1 cellular context compared by ENCODE assay signal in genomic region chr1:31723828-31724359, GRCh38.
A peak's percentile ranks its signal among the peaks of the same experiment; 100 is the strongest.
TF ChIP-seq lines count a peak whose summit lies in the region.

No MANE protein-coding gene starts in this region.

TF ChIP-seq in HepG2, 621 proteins besides CTCF, POLR2A, EP300 and RAD21 (continued from another document):
- no peak for TF ChIP-seq ZFP91 (CRISPR knock-in tag; IDR thresholded peaks at IDR 0.05; ENCODE audit: borderline replicate concordance)
- TF ChIP-seq SMYD3 (CRISPR knock-in tag; IDR thresholded peaks at IDR 0.05): 0 out of 2 replicates have a peak, but pooled peaks have one; percentile 26
- no peak for TF ChIP-seq CREBL2 (CRISPR knock-in tag; IDR thresholded peaks at IDR 0.05; ENCODE audit: borderline replicate concordance)
- no peak for TF ChIP-seq NR2F6 (IDR thresholded peaks at IDR 0.05)
- TF ChIP-seq NR2F6 (CRISPR knock-in tag; IDR thresholded peaks at IDR 0.05): peak; percentile 36; the same call in 1 of the 2 replicates
- 0 out of 2 replicates have a peak, but pooled peaks have one; percentile 56 for TF ChIP-seq KMT2B (CRISPR knock-in tag; IDR thresholded peaks at IDR 0.05)
- no peak for TF ChIP-seq POLR2AphosphoS5 (IDR thresholded peaks at IDR 0.05; ENCODE audit: low read depth, low read length)
- no peak for TF ChIP-seq ZBTB8A (CRISPR knock-in tag; IDR thresholded peaks at IDR 0.05; ENCODE audit: borderline replicate concordance, low read depth)
- no peak for TF ChIP-seq MAFG (CRISPR knock-in tag; IDR thresholded peaks at IDR 0.05)
- 0 out of 2 replicates have a peak, but pooled peaks have one; percentile 64 for TF ChIP-seq TGIF2 (CRISPR knock-in tag; IDR thresholded peaks at IDR 0.05)
- TF ChIP-seq HNF1B (CRISPR knock-in tag; IDR thresholded peaks at IDR 0.05): no peak
- peak; percentile 62; the same call in 1 of the 2 replicates for TF ChIP-seq HOXD1 (CRISPR knock-in tag; IDR thresholded peaks at IDR 0.05)
- peak; percentile 69; the same call in 1 of the 2 replicates for TF ChIP-seq ZNF335 (CRISPR knock-in tag; IDR thresholded peaks at IDR 0.05)
- no peak for TF ChIP-seq HNF4G (IDR thresholded peaks at IDR 0.05; ENCODE audit: borderline replicate concordance, low read depth, low read length)
- no peak for TF ChIP-seq HNF4G (CRISPR knock-in tag; IDR thresholded peaks at IDR 0.05; ENCODE audit: borderline replicate concordance, low read depth)
- TF ChIP-seq NR2C2 (CRISPR knock-in tag; IDR thresholded peaks at IDR 0.05; ENCODE audit: borderline replicate concordance): no peak
- no peak for TF ChIP-seq ZNF136 (CRISPR knock-in tag; IDR thresholded peaks at IDR 0.05; ENCODE audit: low read depth)
